In the genomic region with DNA sequence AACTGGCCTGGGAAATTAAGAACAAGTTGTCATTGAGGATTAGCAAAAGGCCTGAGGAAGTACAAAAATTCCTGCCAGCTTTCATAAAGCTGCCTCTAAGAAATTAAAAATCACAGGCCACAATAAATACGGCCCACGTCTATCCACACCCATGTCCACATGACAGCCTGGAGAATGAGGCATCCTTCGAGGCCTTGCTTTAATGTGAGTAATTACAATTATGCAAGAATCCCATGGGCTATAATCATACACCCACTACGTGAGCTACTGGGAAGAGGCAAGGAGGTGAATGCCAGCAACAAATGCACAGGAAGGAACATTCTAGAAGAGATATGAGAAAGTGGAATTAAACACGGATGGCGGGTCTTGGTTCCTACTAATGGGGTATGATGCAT, we compare ENCODE assay signal across 1 cellular context.
TF ChIP-seq lines count a peak whose summit lies in the region.

No MANE protein-coding gene starts in this region.

TF ChIP-seq in GM23338, 12 proteins besides CTCF, POLR2A, EP300 and RAD21 (continued from another document):
- TF ChIP-seq, protein P1, sequence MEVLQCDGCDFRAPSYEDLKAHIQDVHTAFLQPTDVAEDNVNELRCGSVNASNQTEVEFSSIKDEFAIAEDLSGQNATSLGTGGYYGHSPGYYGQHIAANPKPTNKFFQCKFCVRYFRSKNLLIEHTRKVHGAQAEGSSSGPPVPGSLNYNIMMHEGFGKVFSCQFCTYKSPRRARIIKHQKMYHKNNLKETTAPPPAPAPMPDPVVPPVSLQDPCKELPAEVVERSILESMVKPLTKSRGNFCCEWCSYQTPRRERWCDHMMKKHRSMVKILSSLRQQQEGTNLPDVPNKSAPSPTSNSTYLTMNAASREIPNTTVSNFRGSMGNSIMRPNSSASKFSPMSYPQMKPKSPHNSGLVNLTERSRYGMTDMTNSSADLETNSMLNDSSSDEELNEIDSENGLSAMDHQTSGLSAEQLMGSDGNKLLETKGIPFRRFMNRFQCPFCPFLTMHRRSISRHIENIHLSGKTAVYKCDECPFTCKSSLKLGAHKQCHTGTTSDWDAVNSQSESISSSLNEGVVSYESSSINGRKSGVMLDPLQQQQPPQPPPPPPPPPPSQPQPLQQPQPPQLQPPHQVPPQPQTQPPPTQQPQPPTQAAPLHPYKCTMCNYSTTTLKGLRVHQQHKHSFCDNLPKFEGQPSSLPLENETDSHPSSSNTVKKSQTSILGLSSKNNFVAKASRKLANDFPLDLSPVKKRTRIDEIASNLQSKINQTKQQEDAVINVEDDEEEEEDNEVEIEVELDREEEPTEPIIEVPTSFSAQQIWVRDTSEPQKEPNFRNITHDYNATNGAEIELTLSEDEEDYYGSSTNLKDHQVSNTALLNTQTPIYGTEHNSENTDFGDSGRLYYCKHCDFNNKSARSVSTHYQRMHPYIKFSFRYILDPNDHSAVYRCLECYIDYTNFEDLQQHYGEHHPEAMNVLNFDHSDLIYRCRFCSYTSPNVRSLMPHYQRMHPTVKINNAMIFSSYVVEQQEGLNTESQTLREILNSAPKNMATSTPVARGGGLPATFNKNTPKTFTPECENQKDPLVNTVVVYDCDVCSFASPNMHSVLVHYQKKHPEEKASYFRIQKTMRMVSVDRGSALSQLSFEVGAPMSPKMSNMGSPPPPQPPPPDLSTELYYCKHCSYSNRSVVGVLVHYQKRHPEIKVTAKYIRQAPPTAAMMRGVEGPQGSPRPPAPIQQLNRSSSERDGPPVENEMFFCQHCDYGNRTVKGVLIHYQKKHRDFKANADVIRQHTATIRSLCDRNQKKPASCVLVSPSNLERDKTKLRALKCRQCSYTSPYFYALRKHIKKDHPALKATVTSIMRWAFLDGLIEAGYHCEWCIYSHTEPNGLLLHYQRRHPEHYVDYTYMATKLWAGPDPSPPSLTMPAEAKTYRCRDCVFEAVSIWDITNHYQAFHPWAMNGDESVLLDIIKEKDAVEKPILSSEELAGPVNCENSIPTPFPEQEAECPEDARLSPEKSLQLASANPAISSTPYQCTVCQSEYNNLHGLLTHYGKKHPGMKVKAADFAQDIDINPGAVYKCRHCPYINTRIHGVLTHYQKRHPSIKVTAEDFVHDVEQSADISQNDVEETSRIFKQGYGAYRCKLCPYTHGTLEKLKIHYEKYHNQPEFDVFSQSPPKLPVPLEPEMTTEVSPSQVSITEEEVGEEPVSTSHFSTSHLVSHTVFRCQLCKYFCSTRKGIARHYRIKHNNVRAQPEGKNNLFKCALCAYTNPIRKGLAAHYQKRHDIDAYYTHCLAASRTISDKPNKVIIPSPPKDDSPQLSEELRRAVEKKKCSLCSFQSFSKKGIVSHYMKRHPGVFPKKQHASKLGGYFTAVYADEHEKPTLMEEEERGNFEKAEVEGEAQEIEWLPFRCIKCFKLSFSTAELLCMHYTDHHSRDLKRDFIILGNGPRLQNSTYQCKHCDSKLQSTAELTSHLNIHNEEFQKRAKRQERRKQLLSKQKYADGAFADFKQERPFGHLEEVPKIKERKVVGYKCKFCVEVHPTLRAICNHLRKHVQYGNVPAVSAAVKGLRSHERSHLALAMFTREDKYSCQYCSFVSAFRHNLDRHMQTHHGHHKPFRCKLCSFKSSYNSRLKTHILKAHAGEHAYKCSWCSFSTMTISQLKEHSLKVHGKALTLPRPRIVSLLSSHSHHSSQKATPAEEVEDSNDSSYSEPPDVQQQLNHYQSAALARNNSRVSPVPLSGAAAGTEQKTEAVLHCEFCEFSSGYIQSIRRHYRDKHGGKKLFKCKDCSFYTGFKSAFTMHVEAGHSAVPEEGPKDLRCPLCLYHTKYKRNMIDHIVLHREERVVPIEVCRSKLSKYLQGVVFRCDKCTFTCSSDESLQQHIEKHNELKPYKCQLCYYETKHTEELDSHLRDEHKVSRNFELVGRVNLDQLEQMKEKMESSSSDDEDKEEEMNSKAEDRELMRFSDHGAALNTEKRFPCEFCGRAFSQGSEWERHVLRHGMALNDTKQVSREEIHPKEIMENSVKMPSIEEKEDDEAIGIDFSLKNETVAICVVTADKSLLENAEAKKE (CRISPR knock-in tag; IDR thresholded peaks at IDR 0.05): no peak
- no peak for TF ChIP-seq JUNB (IDR thresholded peaks at IDR 0.05; ENCODE audit: unreplicated experiment)
- TF ChIP-seq NANOG (IDR thresholded peaks at IDR 0.05; ENCODE audit: borderline replicate concordance): no peak
- TF ChIP-seq, protein P2, sequence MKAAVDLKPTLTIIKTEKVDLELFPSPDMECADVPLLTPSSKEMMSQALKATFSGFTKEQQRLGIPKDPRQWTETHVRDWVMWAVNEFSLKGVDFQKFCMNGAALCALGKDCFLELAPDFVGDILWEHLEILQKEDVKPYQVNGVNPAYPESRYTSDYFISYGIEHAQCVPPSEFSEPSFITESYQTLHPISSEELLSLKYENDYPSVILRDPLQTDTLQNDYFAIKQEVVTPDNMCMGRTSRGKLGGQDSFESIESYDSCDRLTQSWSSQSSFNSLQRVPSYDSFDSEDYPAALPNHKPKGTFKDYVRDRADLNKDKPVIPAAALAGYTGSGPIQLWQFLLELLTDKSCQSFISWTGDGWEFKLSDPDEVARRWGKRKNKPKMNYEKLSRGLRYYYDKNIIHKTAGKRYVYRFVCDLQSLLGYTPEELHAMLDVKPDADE (IDR thresholded peaks at IDR 0.05): no peak
- no peak for TF ChIP-seq CREB1 (CRISPR knock-in tag; IDR thresholded peaks at IDR 0.05; ENCODE audit: low read depth)
- no peak for TF ChIP-seq ZNF331 (CRISPR knock-in tag; IDR thresholded peaks at IDR 0.05; ENCODE audit: low read depth)
- no peak for TF ChIP-seq EZH2 (IDR thresholded peaks at IDR 0.05; ENCODE audit: low read depth, unreplicated experiment)
- TF ChIP-seq STAT1 (IDR thresholded peaks at IDR 0.05; ENCODE audit: unreplicated experiment): no peak
